ENCODE assay signal across 1 cellular context in genomic region chr1:178628637-178629548, GRCh38.
TF ChIP-seq lines count a peak whose summit lies in the region.

No MANE protein-coding gene starts in this region.

TF ChIP-seq in GM23338, 12 proteins besides CTCF, POLR2A, EP300 and RAD21 (continued from another document):
- TF ChIP-seq ZNF462 (CRISPR knock-in tag; IDR thresholded peaks at IDR 0.05) = no peak
- no peak for TF ChIP-seq REST (IDR thresholded peaks at IDR 0.05; ENCODE audit: unreplicated experiment)
- TF ChIP-seq ZNF114 (CRISPR knock-in tag; IDR thresholded peaks at IDR 0.05) = no peak
- TF ChIP-seq ZNF331 (CRISPR knock-in tag; IDR thresholded peaks at IDR 0.05; ENCODE audit: low read depth) = no peak
- TF ChIP-seq JUNB (IDR thresholded peaks at IDR 0.05; ENCODE audit: unreplicated experiment) = no peak
- TF ChIP-seq EZH2phosphoT487 (IDR thresholded peaks at IDR 0.05; ENCODE audit: unreplicated experiment) = no peak
